23 cellular contexts compared by ENCODE assay signal in the genomic region with DNA sequence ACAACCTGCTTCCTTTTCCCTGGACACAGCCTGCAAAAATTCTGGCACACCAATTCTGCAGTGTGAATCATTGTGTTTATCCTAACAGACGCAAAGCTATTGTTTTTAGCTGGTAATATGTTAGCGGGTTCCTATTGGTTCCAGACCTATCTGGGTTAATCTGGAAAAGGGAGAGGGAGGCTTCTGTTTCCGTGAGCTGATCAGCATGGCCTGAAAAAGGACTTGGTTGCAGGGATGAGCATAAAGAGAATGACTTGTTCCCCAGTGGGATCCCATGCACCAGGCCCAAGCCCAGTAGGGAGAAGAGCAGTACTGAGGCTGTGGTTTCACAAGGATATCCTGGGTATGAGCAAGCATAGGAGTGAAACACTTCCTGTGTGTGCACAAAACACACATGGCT.
DNase-seq lines count a peak whose midpoint lies in the region; ATAC-seq and TF ChIP-seq lines count a peak whose summit lies in the region.
"Had no signal": no experiment of that assay in that cellular context is flagged by ENCODE, and none has a peak within 500 bp of the region (broad histone marks: within the 10 kb centered on the region; RNA-seq: fewer than 3 reads in every experiment).

No MANE protein-coding gene starts in this region.

- no peak for TF ChIP-seq POLR2A in testis (IDR thresholded peaks at IDR 0.05)

- H3K27ac ChIP-seq in BLaER1 treated with 17β-estradiol and CSF1 and Interleukin-3, amounts not matched to agents 10 nM and 100 nM: no peak overlapping the region
- no peak overlapping the region for H3K27ac ChIP-seq in testis
- H3K27ac ChIP-seq: body of pancreas, gastroesophageal sphincter, stomach, transverse colon had no signal

- peaks cover 3% of the 10 kb centered on the region for H3K9me3 Mint-ChIP-seq in activated naive CD4-positive, alpha-beta T cell treated with anti-CD3 and anti-CD28 coated beads, Interleukin-2, amount 10 ng/mL, durations not matched to agents 7 days and 5 days
- H3K9me3 Mint-ChIP-seq: neural crest cell had no signal

- CTCF ChIA-PET in activated naive CD4-positive, alpha-beta T cell treated with anti-CD3 and anti-CD28 coated beads, Interleukin-2, amount 10 ng/mL, durations not matched to agents 7 days and 5 days (lab: Charles Lee): no interaction called here

- H3K27ac Mint-ChIP-seq in activated naive CD4-positive, alpha-beta T cell treated with anti-CD3 and anti-CD28 coated beads, Interleukin-2, amount 10 ng/mL, durations not matched to agents 7 days and 5 days: no peak overlapping the region
- H3K27ac Mint-ChIP-seq: activated naive CD8-positive, alpha-beta T cell; activated T-helper 17 cell treated with anti-CD3 and anti-CD28 coated beads, Interleukin-2, amount 50 U/mL, for 72 hours; T-helper 2 cell treated with Interferon-gamma antibody and Interleukin-4, amounts not matched to agents 5 μg/mL and 100 μg/mL, for 36 hours had no signal

- WGBS in testis, 2 donors: 58 to 64% methylated on average over 3 of the region's 3 CpGs

- H3K9me3 ChIP-seq in BLaER1 treated with 17β-estradiol and CSF1 and Interleukin-3, amounts not matched to agents 10 nM and 100 nM (replicated peaks in 1 of 11): no peaks in the 10 kb centered on the region; a peak in 1 of 22 replicates
- H3K9me3 ChIP-seq in testis: no peaks in the 10 kb centered on the region
- H3K9me3 ChIP-seq: body of pancreas, gastroesophageal sphincter, stomach, transverse colon had no signal

- TF ChIP-seq CTCF in testis (IDR thresholded peaks at IDR 0.05): no peak

- no peak overlapping the region for H3K4me3 ChIP-seq in BLaER1 treated with 17β-estradiol and CSF1 and Interleukin-3, amounts not matched to agents 10 nM and 100 nM
- no peak overlapping the region for H3K4me3 ChIP-seq in testis
- H3K4me3 ChIP-seq: body of pancreas, gastroesophageal sphincter, stomach, transverse colon had no signal

- H3K27me3 Mint-ChIP-seq in activated naive CD4-positive, alpha-beta T cell treated with anti-CD3 and anti-CD28 coated beads, Interleukin-2, amount 10 ng/mL, durations not matched to agents 7 days and 5 days: no peaks in the 10 kb centered on the region
- H3K27me3 Mint-ChIP-seq: activated naive CD8-positive, alpha-beta T cell; activated T-helper 17 cell treated with anti-CD3 and anti-CD28 coated beads, Interleukin-2, amount 50 U/mL, for 72 hours had no signal

- DNase-seq in HT1080 (ENCODE audit: low read depth) (peak; percentile 66), astrocyte of the hippocampus (ENCODE audit: low read depth, low spot score) (peak; percentile 34), lung microvascular endothelial cell (ENCODE audit: low read depth in 2 of 2) (peak; percentile 71 to 82), retina (no peak), testis (no peak)
- no peak for DNase-seq in activated naive CD4-positive, alpha-beta T cell treated with anti-CD3 and anti-CD28 coated beads, Interleukin-2, amount 10 ng/mL, durations not matched to agents 7 days and 5 days
- DNase-seq: effector CD8-positive, alpha-beta T cell; erythroblast; islet precursor cell; MM.1S; NCI-H1417 treated with DMSO at 0.1 percent for 48 hours; NCI-H2081 treated with DMSO at 0.1 percent for 48 hours; NCI-H774; stomach; transverse colon had no signal

- no peaks in the 10 kb centered on the region for H3K36me3 Mint-ChIP-seq in activated naive CD4-positive, alpha-beta T cell treated with anti-CD3 and anti-CD28 coated beads, Interleukin-2, amount 10 ng/mL, durations not matched to agents 7 days and 5 days
- H3K36me3 Mint-ChIP-seq: activated naive CD8-positive, alpha-beta T cell had no signal

- no peaks in the 10 kb centered on the region for H3K27me3 ChIP-seq in BLaER1 treated with 17β-estradiol and CSF1 and Interleukin-3, amounts not matched to agents 10 nM and 100 nM
- H3K27me3 ChIP-seq in testis: no peaks in the 10 kb centered on the region
- H3K27me3 ChIP-seq: body of pancreas, gastroesophageal sphincter, stomach, transverse colon had no signal

- no peaks in the 10 kb centered on the region for H4K20me1 ChIP-seq in BLaER1 treated with 17β-estradiol and CSF1 and Interleukin-3, amounts not matched to agents 10 nM and 100 nM

- H3K9ac ChIP-seq in BLaER1 treated with 17β-estradiol and CSF1 and Interleukin-3, amounts not matched to agents 10 nM and 100 nM: no peak overlapping the region

- H3K4me1 Mint-ChIP-seq in activated naive CD4-positive, alpha-beta T cell treated with anti-CD3 and anti-CD28 coated beads, Interleukin-2, amount 10 ng/mL, durations not matched to agents 7 days and 5 days: no peaks in the 10 kb centered on the region
- H3K4me1 Mint-ChIP-seq: activated T-helper 17 cell treated with anti-CD3 and anti-CD28 coated beads, Interleukin-2, amount 50 U/mL, for 72 hours; neural crest cell had no signal

- peak overlapping the region; percentile 27 to 58 (median 48); a peak in 18 of 22 replicates for H3K4me2 ChIP-seq in BLaER1 treated with 17β-estradiol and CSF1 and Interleukin-3, amounts not matched to agents 10 nM and 100 nM

- no peaks in the 10 kb centered on the region for H3K36me3 ChIP-seq in BLaER1 treated with 17β-estradiol and CSF1 and Interleukin-3, amounts not matched to agents 10 nM and 100 nM
- no peaks in the 10 kb centered on the region for H3K36me3 ChIP-seq in testis (ENCODE audit: low read depth, missing control alignments)
- H3K36me3 ChIP-seq: gastroesophageal sphincter, stomach, transverse colon had no signal

- H3K4me1 ChIP-seq in BLaER1 treated with 17β-estradiol and CSF1 and Interleukin-3, amounts not matched to agents 10 nM and 100 nM: peaks cover 6 to 26% (median 11%) of the 10 kb centered on the region in 10 experiments
- H3K4me1 ChIP-seq in testis: no peaks in the 10 kb centered on the region
- H3K4me1 ChIP-seq: gastroesophageal sphincter, stomach had no signal

- no peak for ATAC-seq in GM18511 (IDR thresholded peaks at IDR 0.05; ENCODE audit: unreplicated experiment)
- ATAC-seq: activated T-helper 17 cell treated with anti-CD3 and anti-CD28 coated beads, Interleukin-2, amount 50 U/mL, for 72 hours; body of pancreas; gastroesophageal sphincter had no signal

- H3K4me3 Mint-ChIP-seq in activated naive CD4-positive, alpha-beta T cell treated with anti-CD3 and anti-CD28 coated beads, Interleukin-2, amount 10 ng/mL, durations not matched to agents 7 days and 5 days: no peak overlapping the region
- H3K4me3 Mint-ChIP-seq: activated naive CD8-positive, alpha-beta T cell; activated T-helper 17 cell treated with anti-CD3 and anti-CD28 coated beads, Interleukin-2, amount 50 U/mL, for 72 hours; neural crest cell; T-helper 2 cell treated with Interferon-gamma antibody and Interleukin-4, amounts not matched to agents 5 μg/mL and 100 μg/mL, for 36 hours had no signal

- intact Hi-C loops in testis (cut with DNase I; ENCODE audit: low total_unique reads): no loop called here

Comparison
In these comparisons a context has a peak if more than half of its experiments do, and no peak if none do; other contexts are left out.
1. DNase-seq: peak in HT1080 (single experiment), astrocyte of the hippocampus (single experiment) and lung microvascular endothelial cell (2 of 2); none in activated naive CD4-positive, alpha-beta T cell treated with anti-CD3 and anti-CD28 coated beads, Interleukin-2, amount 10 ng/mL, durations not matched to agents 7 days and 5 days (single experiment), retina (single experiment) and testis (single experiment).